In the genomic region with DNA sequence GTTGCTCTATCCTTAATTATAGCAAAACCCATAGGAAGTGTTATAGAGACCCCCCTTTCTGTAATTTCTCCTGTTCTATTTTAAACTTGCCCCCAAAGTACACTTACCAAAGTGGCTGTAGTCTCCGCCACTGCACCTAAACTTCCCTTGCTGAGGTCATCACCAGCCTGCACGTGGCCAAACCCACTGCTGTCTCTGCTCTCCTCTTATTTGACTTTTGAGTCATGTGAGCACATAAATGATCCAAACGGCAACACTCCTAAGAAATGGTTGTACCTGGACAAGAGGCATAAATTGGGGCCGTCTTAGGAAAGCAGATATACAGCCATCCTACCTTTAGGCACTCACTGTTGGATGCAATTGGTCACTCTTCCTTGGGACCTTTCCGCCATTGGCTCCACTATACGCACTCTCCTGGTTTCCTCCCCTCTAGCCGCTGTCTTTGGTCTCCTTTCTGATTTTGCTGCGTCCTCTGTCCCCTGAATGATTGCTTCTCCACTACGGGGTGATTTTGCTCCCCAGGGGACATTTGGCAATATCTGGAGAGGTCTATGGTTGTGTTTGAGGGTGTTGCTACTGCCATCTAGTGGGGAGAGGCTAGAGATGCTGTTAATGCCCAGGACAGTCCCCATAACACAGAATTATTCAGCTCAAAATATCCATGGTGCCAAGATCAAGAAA, we compare ENCODE assay signal across 1 cellular context.
TF ChIP-seq lines count a peak whose summit lies in the region.

No MANE protein-coding gene starts in this region.

TF ChIP-seq in GM12878, 131 proteins besides CTCF, POLR2A, EP300 and RAD21:
- no peak for TF ChIP-seq FOS (IDR thresholded peaks at IDR 0.05; ENCODE audit: borderline replicate concordance, extremely low read depth, insufficient read length)
- no peak for TF ChIP-seq BCL11A (IDR thresholded peaks at IDR 0.05; ENCODE audit: low read depth, low read length)
- TF ChIP-seq YY1 (IDR thresholded peaks at IDR 0.05; ENCODE audit: low read depth, low read length), result 0 out of 2 replicates have a peak, but pooled peaks have one; percentile 46
- TF ChIP-seq MEF2B (IDR thresholded peaks at IDR 0.05; ENCODE audit: partially characterized antibody, poor library complexity, severe bottlenecking), result peak; percentile 28
- no peak for TF ChIP-seq TBL1XR1 (IDR thresholded peaks at IDR 0.05; ENCODE audit: low read depth, low read length)
- TF ChIP-seq SMC3 (IDR thresholded peaks at IDR 0.05; ENCODE audit: borderline replicate concordance, low read length), result peak; percentile 45; the same call in 1 of the 2 replicates
